ENCODE assay signal across 30 cellular contexts in genomic region chr7:28018020-28018419, GRCh38.
A peak's percentile ranks its signal among the peaks of the same experiment; 100 is the strongest.
DNase-seq lines count a peak whose midpoint lies in the region; ATAC-seq, FAIRE-seq and TF ChIP-seq lines count a peak whose summit lies in the region.
"Had no signal": no experiment of that assay in that cellular context is flagged by ENCODE, and none has a peak within 500 bp of the region (broad histone marks: within the 10 kb centered on the region; RNA-seq: fewer than 3 reads in every experiment).

No MANE protein-coding gene starts in this region.

- H3K27ac ChIP-seq in mesenchymal stem cell (ENCODE audit: low read length, poor library complexity, severe bottlenecking) (peak overlapping the region; percentile 55), skeletal muscle tissue (ENCODE audit: low read depth, low read length) (peak overlapping the region; percentile 60)
- H3K27ac ChIP-seq: ascending aorta; BLaER1 treated with 17β-estradiol and CSF1 and Interleukin-3, amounts not matched to agents 10 nM and 100 nM; left lung; SJSA1 had no signal

- DNase-seq in EL: peak; percentile 33
- no peak for DNase-seq in mesenchymal stem cell
- no peak for DNase-seq in H54 (ENCODE audit: insufficient read length, low spot score)
- no peak for DNase-seq in naive thymus-derived CD8-positive, alpha-beta T cell
- no peak for DNase-seq in epidermal melanocyte (ENCODE audit: insufficient read length, low spot score)
- DNase-seq: activated CD4-positive, alpha-beta memory T cell treated with anti-CD3 and anti-CD28 coated beads for 36 hours; activated CD8-positive, alpha-beta memory T cell treated with anti-CD3 and anti-CD28 coated beads, Interleukin-2, amount 50 U/mL, for 4 hours; activated effector memory CD4-positive, alpha-beta T cell treated with Interleukin-2 at 50 U/mL for 16 hours; activated naive CD8-positive, alpha-beta T cell treated with anti-CD3 and anti-CD28 coated beads for 36 hours; caudate nucleus; DMS79 treated with DMSO at 0.1 percent for 48 hours; KBM-7; left lung; MG63; naive thymus-derived CD4-positive, alpha-beta T cell; NCI-H1417 treated with DMSO at 0.1 percent for 48 hours; NCI-H774; occipital lobe; stimulated activated CD4-positive, alpha-beta T cell treated with anti-CD3 and anti-CD28 coated beads, Interleukin-2, amount 100 ng/mL, for 24 hours; T-helper 1 cell had no signal

- H4K8ac ChIP-seq in mesenchymal stem cell (ENCODE audit: low read length): peak overlapping the region; percentile 42

- no peak overlapping the region for H3K4me3 Mint-ChIP-seq in naive thymus-derived CD8-positive, alpha-beta T cell
- H3K4me3 Mint-ChIP-seq: activated CD4-positive, alpha-beta memory T cell treated with anti-CD3 and anti-CD28 coated beads for 36 hours; activated naive CD8-positive, alpha-beta T cell treated with anti-CD3 and anti-CD28 coated beads for 36 hours; mesothelial cell of epicardium; naive thymus-derived CD4-positive, alpha-beta T cell had no signal

- H3K9ac ChIP-seq in mesenchymal stem cell (ENCODE audit: low read length): no peak overlapping the region
- no peak overlapping the region for H3K9ac ChIP-seq in skeletal muscle tissue (ENCODE audit: low read depth in 1 of 3, low read length in 3 of 3)

- H4K91ac ChIP-seq in mesenchymal stem cell (ENCODE audit: low read length): peak overlapping the region; percentile 58

- H3K9me3 ChIP-seq in mesenchymal stem cell (ENCODE audit: control insufficient read depth, low read length): peaks cover 4% of the 10 kb centered on the region
- no peaks in the 10 kb centered on the region for H3K9me3 ChIP-seq in skeletal muscle tissue (ENCODE audit: control insufficient read depth in 3 of 3, low read length in 3 of 3)
- H3K9me3 ChIP-seq: ascending aorta, SJSA1 had no signal

- H3K9me3 Mint-ChIP-seq in naive thymus-derived CD8-positive, alpha-beta T cell: peaks cover 0 to 10% (median 4%) of the 10 kb centered on the region in 9 donors

- peaks cover 2 to 13% (median 8%) of the 10 kb centered on the region in 4 donors for H3K4me1 Mint-ChIP-seq in naive thymus-derived CD8-positive, alpha-beta T cell

- no peak overlapping the region for H2BK15ac ChIP-seq in mesenchymal stem cell (ENCODE audit: low read depth, poor library complexity, severe bottlenecking)

- no peak overlapping the region for H2BK5ac ChIP-seq in mesenchymal stem cell (ENCODE audit: low read depth, low read length, poor library complexity, severe bottlenecking)

- ATAC-seq in SK-N-SH treated with all-trans-retinoic acid at 6 μM for 48 hours (peak; percentile 10), HG02759 (IDR thresholded peaks at IDR 0.05; ENCODE audit: unreplicated experiment) (no peak)
- no peak for ATAC-seq in naive thymus-derived CD8-positive, alpha-beta T cell
- ATAC-seq: left lung; naive thymus-derived CD4-positive, alpha-beta T cell had no signal

- H3K4me2 ChIP-seq in mesenchymal stem cell (ENCODE audit: low read length, poor library complexity, severe bottlenecking): no peak overlapping the region
- H3K4me2 ChIP-seq: BLaER1 treated with 17β-estradiol and CSF1 and Interleukin-3, amounts not matched to agents 10 nM and 100 nM had no signal

- POLR2A ChIA-PET in naive thymus-derived CD8-positive, alpha-beta T cell (lab: Charles Lee): no interaction called here

- H3K36me3 Mint-ChIP-seq in naive thymus-derived CD8-positive, alpha-beta T cell: peaks cover 3 to 10% (median 9%) of the 10 kb centered on the region in 3 donors

- no peak overlapping the region for H3K4ac ChIP-seq in mesenchymal stem cell (ENCODE audit: low read depth in 1 of 2, low read length in 2 of 2)

- WGBS in mesenchymal stem cell: 86% methylated on average over 7 of the region's 7 CpGs

- H2AFZ ChIP-seq in mesenchymal stem cell (ENCODE audit: low read depth, low read length): no peak overlapping the region

- H3K4me1 ChIP-seq in mesenchymal stem cell (ENCODE audit: control insufficient read depth, insufficient read depth, low read depth, low read length): peaks cover 11% of the 10 kb centered on the region
- H3K4me1 ChIP-seq in skeletal muscle tissue (ENCODE audit: control insufficient read depth in 3 of 3, insufficient read depth in 3 of 3, low read length in 3 of 3): peaks cover 26 to 39% (median 27%) of the 10 kb centered on the region in 3 donors

- no peak overlapping the region for H3K4me3 ChIP-seq in mesenchymal stem cell (ENCODE audit: insufficient read depth in 1 of 2, low read depth in 1 of 2, low read length in 2 of 2)
- no peak overlapping the region for H3K4me3 ChIP-seq in skeletal muscle tissue (ENCODE audit: low read length in 3 of 3)
- H3K4me3 ChIP-seq: ascending aorta; BLaER1 treated with 17β-estradiol and CSF1 and Interleukin-3, amounts not matched to agents 10 nM and 100 nM; left lung; MG63; SJSA1 had no signal

- H3K23ac ChIP-seq in mesenchymal stem cell (ENCODE audit: low read length in 2 of 2): no peak overlapping the region

- H3K27me3 ChIP-seq in mesenchymal stem cell (ENCODE audit: control insufficient read depth in 1 of 2, insufficient read depth in 1 of 2, low read length in 2 of 2): no peaks in the 10 kb centered on the region
- H3K27me3 ChIP-seq in skeletal muscle tissue (ENCODE audit: control insufficient read depth in 3 of 3, insufficient read depth in 3 of 3, low read length in 3 of 3): no peaks in the 10 kb centered on the region
- H3K27me3 ChIP-seq: ascending aorta; BLaER1 treated with 17β-estradiol and CSF1 and Interleukin-3, amounts not matched to agents 10 nM and 100 nM; left lung; MG63; SJSA1 had no signal

- H3K14ac ChIP-seq in mesenchymal stem cell (ENCODE audit: low read length in 2 of 2): no peak overlapping the region

- no peak overlapping the region for H3K18ac ChIP-seq in mesenchymal stem cell (ENCODE audit: low read depth in 1 of 2, low read length in 2 of 2)

- peak overlapping the region; percentile 78 for H2AK5ac ChIP-seq in mesenchymal stem cell (ENCODE audit: low read length, severe bottlenecking)

- no peaks in the 10 kb centered on the region for H3K27me3 Mint-ChIP-seq in naive thymus-derived CD8-positive, alpha-beta T cell
- H3K27me3 Mint-ChIP-seq: activated CD4-positive, alpha-beta memory T cell treated with anti-CD3 and anti-CD28 coated beads for 36 hours; naive thymus-derived CD4-positive, alpha-beta T cell had no signal

- no peak for FAIRE-seq in H54 (lab: Jason Lieb, UNC)
- FAIRE-seq: endometrium, GM12891, H1 had no signal

- no peak for TF ChIP-seq POLR2A in H54 (IDR thresholded peaks at IDR 0.05; ENCODE audit: low read depth, low read length)

- peak overlapping the region in 1 of 2 experiments; percentile 50 for H2BK12ac ChIP-seq in mesenchymal stem cell (ENCODE audit: low read length in 2 of 2)

- H3K36me3 ChIP-seq in mesenchymal stem cell (ENCODE audit: control insufficient read depth in 1 of 2, insufficient read depth in 2 of 2, low read depth in 1 of 2, low read length in 2 of 2): peaks cover 3 to 13% of the 10 kb centered on the region in 2 experiments
- no peaks in the 10 kb centered on the region for H3K36me3 ChIP-seq in skeletal muscle tissue (ENCODE audit: control insufficient read depth in 3 of 3, insufficient read depth in 3 of 3, low read length in 3 of 3)
- H3K36me3 ChIP-seq: ascending aorta, left lung, SJSA1 had no signal

- H3K79me1 ChIP-seq in mesenchymal stem cell (replicated peaks; ENCODE audit: low read length, poor library complexity, severe bottlenecking): peaks cover 35% of the 10 kb centered on the region

- no peak overlapping the region for H2BK120ac ChIP-seq in mesenchymal stem cell (ENCODE audit: low read depth, low read length)

- H3K27ac Mint-ChIP-seq in naive thymus-derived CD8-positive, alpha-beta T cell: no peak overlapping the region
- H3K27ac Mint-ChIP-seq: activated CD4-positive, alpha-beta memory T cell treated with anti-CD3 and anti-CD28 coated beads for 36 hours; activated naive CD8-positive, alpha-beta T cell treated with anti-CD3 and anti-CD28 coated beads for 36 hours; mesothelial cell of epicardium had no signal

TF ChIP-seq in SK-N-SH treated with all-trans-retinoic acid at 6 μM for 48 hours, 23 proteins besides CTCF, POLR2A, EP300 and RAD21 (continues in another document):
- TF ChIP-seq ZFP30 (CRISPR knock-in tag; IDR thresholded peaks at IDR 0.05): no peak
- no peak for TF ChIP-seq CSDC2 (CRISPR knock-in tag; IDR thresholded peaks at IDR 0.05)
- TF ChIP-seq, protein P1, sequence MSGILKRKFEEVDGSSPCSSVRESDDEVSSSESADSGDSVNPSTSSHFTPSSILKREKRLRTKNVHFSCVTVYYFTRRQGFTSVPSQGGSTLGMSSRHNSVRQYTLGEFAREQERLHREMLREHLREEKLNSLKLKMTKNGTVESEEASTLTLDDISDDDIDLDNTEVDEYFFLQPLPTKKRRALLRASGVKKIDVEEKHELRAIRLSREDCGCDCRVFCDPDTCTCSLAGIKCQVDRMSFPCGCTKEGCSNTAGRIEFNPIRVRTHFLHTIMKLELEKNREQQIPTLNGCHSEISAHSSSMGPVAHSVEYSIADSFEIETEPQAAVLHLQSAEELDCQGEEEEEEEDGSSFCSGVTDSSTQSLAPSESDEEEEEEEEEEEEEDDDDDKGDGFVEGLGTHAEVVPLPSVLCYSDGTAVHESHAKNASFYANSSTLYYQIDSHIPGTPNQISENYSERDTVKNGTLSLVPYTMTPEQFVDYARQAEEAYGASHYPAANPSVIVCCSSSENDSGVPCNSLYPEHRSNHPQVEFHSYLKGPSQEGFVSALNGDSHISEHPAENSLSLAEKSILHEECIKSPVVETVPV (CRISPR knock-in tag; IDR thresholded peaks at IDR 0.05): no peak
- TF ChIP-seq ARNTL (CRISPR knock-in tag; IDR thresholded peaks at IDR 0.05; ENCODE audit: borderline replicate concordance, low read depth): no peak
- no peak for TF ChIP-seq ZC3H10 (CRISPR knock-in tag; IDR thresholded peaks at IDR 0.05)
- no peak for TF ChIP-seq ZNF70 (CRISPR knock-in tag; IDR thresholded peaks at IDR 0.05)
- TF ChIP-seq ZNF8 (CRISPR knock-in tag; IDR thresholded peaks at IDR 0.05): no peak
